Comparison of ENCODE assay signal across 6 cellular contexts in the genomic region with DNA sequence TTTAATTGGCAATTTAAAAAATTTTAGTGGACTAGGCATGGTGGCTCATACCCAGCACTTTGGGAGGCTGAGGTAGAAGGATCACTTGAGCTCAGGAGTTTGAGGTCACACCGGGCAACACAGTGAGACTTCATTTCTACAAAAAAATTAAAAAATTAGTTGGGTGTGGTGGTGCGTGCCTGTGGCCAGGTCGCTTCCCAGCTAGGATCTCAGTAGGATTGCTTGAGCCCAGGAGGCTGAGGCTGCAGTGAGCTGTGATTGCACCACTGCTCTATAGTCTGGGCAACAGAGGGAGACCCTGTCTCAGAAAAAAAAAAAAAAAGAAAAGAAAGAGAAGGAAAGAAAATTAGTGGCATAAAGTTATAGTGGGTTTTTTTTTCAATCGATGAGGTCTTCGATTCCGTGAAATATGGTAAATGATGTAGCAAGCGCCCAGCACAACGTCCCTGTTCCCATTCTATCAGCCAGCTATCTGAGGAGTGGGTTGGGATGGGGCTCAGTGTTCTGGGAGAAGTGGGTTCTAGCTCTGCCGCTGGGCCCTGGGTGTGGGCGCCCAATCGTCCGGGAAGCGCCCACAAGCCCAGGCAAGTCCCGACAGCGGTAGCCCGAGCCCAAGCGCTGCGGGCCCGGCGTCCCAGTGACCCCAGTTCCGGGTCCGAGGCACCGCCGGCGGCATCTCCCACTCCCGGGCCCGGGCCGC. TPM values are rescaled to one million over a fixed set of nuclear protein-coding genes. Genes with fewer than 3 reads are reported as not detected.
DNase-seq lines count a peak whose midpoint lies in the region; ATAC-seq and TF ChIP-seq lines count a peak whose summit lies in the region.

No MANE protein-coding gene starts in this region.

- H3K4me3 Mint-ChIP-seq in IgD-negative memory B cell = peak overlapping the region in 3 of 4 donors; percentile 14 to 87 (median 78)

- ATAC-seq in left lobe of liver = no peak
- ATAC-seq in GM18858 (IDR thresholded peaks at IDR 0.05; ENCODE audit: unreplicated experiment) = no peak

- no peaks in the 10 kb centered on the region for H3K9me3 Mint-ChIP-seq in IgD-negative memory B cell

- H3K36me3 ChIP-seq in effector memory CD4-positive, alpha-beta T cell (ENCODE audit: control insufficient read depth, insufficient read depth, low read length) = no peaks in the 10 kb centered on the region

- peak overlapping the region in 2 of 3 donors; percentile 39 to 58 for H3K27ac Mint-ChIP-seq in IgD-negative memory B cell

- H3K9me3 ChIP-seq in effector memory CD4-positive, alpha-beta T cell (ENCODE audit: control insufficient read depth, low read length) = no peaks in the 10 kb centered on the region

- DNase-seq in effector memory CD4-positive, alpha-beta T cell = no peak
- DNase-seq in retinal pigment epithelial cell (ENCODE audit: low read depth) (no peak), left lobe of liver (ENCODE audit: low spot score) (no peak)
- no peak for DNase-seq in stimulated activated CD8-positive, alpha-beta memory T cell treated with anti-CD3 and anti-CD28 coated beads, Interleukin-4, amount 100 ng/mL, for 48 hours

- no peak for TF ChIP-seq CTCF in retinal pigment epithelial cell (conservative IDR thresholded peaks at IDR 0.05; ENCODE audit: low read depth, low read length)

- no peak overlapping the region for H3K27ac ChIP-seq in effector memory CD4-positive, alpha-beta T cell (ENCODE audit: insufficient read depth, low read length, poor library complexity, severe bottlenecking)

- H3K4me1 ChIP-seq in effector memory CD4-positive, alpha-beta T cell (ENCODE audit: control insufficient read depth, insufficient read depth, low read length, poor library complexity, severe bottlenecking) = peaks cover 26% of the 10 kb centered on the region

- peaks cover 11% of the 10 kb centered on the region for H3K27me3 Mint-ChIP-seq in IgD-negative memory B cell

- peaks cover 11% of the 10 kb centered on the region for H3K27me3 ChIP-seq in effector memory CD4-positive, alpha-beta T cell (replicated peaks; ENCODE audit: control insufficient read depth, insufficient read depth, low read length, poor library complexity, severe bottlenecking)

- peak overlapping the region; percentile 54 for H3K4me3 ChIP-seq in effector memory CD4-positive, alpha-beta T cell (ENCODE audit: insufficient read depth, low read depth, low read length, poor library complexity, severe bottlenecking)
- peak overlapping the region; percentile 88 for H3K4me3 ChIP-seq in retinal pigment epithelial cell (ENCODE audit: low read length)

- H3K36me3 Mint-ChIP-seq in IgD-negative memory B cell = peaks cover 3% of the 10 kb centered on the region

- peaks cover 8 to 11% (median 9%) of the 10 kb centered on the region in 3 donors for H3K4me1 Mint-ChIP-seq in IgD-negative memory B cell

RNA-seq across cellular contexts. Expression of gene FOSL1, which starts 1.4 kb away (rescaled TPM):
- 0.79 TPM for polyA plus RNA-seq in IgD-negative memory B cell
- 0.53 TPM for total RNA-seq in left lobe of liver

RNA-seq across cellular contexts. Expression of gene CCDC85B, which starts 8.3 kb away (rescaled TPM):
- 83.9 TPM for polyA plus RNA-seq in IgD-negative memory B cell
- total RNA-seq in left lobe of liver = 7.9 TPM

RNA-seq across cellular contexts. Expression of gene FIBP, which starts 10.5 kb away (rescaled TPM):
- polyA plus RNA-seq in IgD-negative memory B cell = 97.0 TPM
- 20.3 TPM for total RNA-seq in left lobe of liver

RNA-seq across cellular contexts. Expression of gene CTSW, which starts 19.2 kb away (rescaled TPM):
- 29.2 TPM for polyA plus RNA-seq in IgD-negative memory B cell
- 0.63 TPM for total RNA-seq in left lobe of liver

RNA-seq across cellular contexts. Expression of gene C11orf68, which starts 20.1 kb away (rescaled TPM):
- 61.6 TPM for polyA plus RNA-seq in IgD-negative memory B cell
- total RNA-seq in left lobe of liver = 13.6 TPM
